In genomic region chr2:143745060-143745459, GRCh38 we compare ENCODE assay signal across 23 cellular contexts.
DNase-seq lines count a peak whose midpoint lies in the region; ATAC-seq and TF ChIP-seq lines count a peak whose summit lies in the region.
"Had no signal": no experiment of that assay in that cellular context is flagged by ENCODE, and none has a peak within 500 bp of the region (broad histone marks: within the 10 kb centered on the region; RNA-seq: fewer than 3 reads in every experiment).

No MANE protein-coding gene starts in this region.

- no peak for ATAC-seq in CD4-positive, alpha-beta T cell (ENCODE audit: poor library complexity)
- no peak for ATAC-seq in GM21786 (IDR thresholded peaks at IDR 0.05; ENCODE audit: unreplicated experiment)
- ATAC-seq: K562; Right ventricle myocardium inferior; stimulated activated effector memory CD8-positive, alpha-beta T cell treated with anti-CD3 and anti-CD28 coated beads, Interleukin-12 subunit alpha, Interleukin-12 subunit beta, amount 100 ng/mL, for 72 hours had no signal

- no peak overlapping the region for H3K4me3 Mint-ChIP-seq in CD4-positive, alpha-beta T cell
- H3K4me3 Mint-ChIP-seq in neural crest cell: no peak overlapping the region
- H3K4me3 Mint-ChIP-seq in activated CD4-positive, alpha-beta T cell treated with anti-CD3 and anti-CD28 coated beads, Interleukin-2, amount 10 ng/mL, durations not matched to agents 24 days and 14 days: no peak overlapping the region
- H3K4me3 Mint-ChIP-seq: brain; endodermal cell; stimulated activated effector memory CD8-positive, alpha-beta T cell treated with anti-CD3 and anti-CD28 coated beads, Interleukin-12 subunit alpha, Interleukin-12 subunit beta, amount 100 ng/mL, for 72 hours had no signal

- H3K27ac Mint-ChIP-seq in CD4-positive, alpha-beta T cell: peak overlapping the region; percentile 8
- peak overlapping the region; percentile 81 for H3K27ac Mint-ChIP-seq in neural crest cell (ENCODE audit: unreplicated experiment)
- H3K27ac Mint-ChIP-seq in activated CD4-positive, alpha-beta T cell treated with anti-CD3 and anti-CD28 coated beads, Interleukin-2, amount 10 ng/mL, durations not matched to agents 24 days and 14 days: no peak overlapping the region
- H3K27ac Mint-ChIP-seq: brain; endodermal cell; stimulated activated effector memory CD8-positive, alpha-beta T cell treated with anti-CD3 and anti-CD28 coated beads, Interleukin-12 subunit alpha, Interleukin-12 subunit beta, amount 100 ng/mL, for 72 hours had no signal

- no peaks in the 10 kb centered on the region for H3K9me3 Mint-ChIP-seq in CD4-positive, alpha-beta T cell
- no peaks in the 10 kb centered on the region for H3K9me3 Mint-ChIP-seq in neural crest cell
- no peaks in the 10 kb centered on the region for H3K9me3 Mint-ChIP-seq in activated CD4-positive, alpha-beta T cell treated with anti-CD3 and anti-CD28 coated beads, Interleukin-2, amount 10 ng/mL, durations not matched to agents 24 days and 14 days
- H3K9me3 Mint-ChIP-seq: endodermal cell; stimulated activated effector memory CD8-positive, alpha-beta T cell treated with anti-CD3 and anti-CD28 coated beads, Interleukin-12 subunit alpha, Interleukin-12 subunit beta, amount 100 ng/mL, for 72 hours had no signal

- DNase-seq in CD4-positive, alpha-beta T cell: no peak
- peak; percentile 16 for DNase-seq in HK-2 (ENCODE audit: unreplicated experiment)
- DNase-seq in epithelial cell of esophagus (ENCODE audit: low read depth): peak; percentile 30
- no peak for DNase-seq in neural crest cell (ENCODE audit: low read depth, low spot score)
- no peak for DNase-seq in activated CD4-positive, alpha-beta T cell treated with anti-CD3 and anti-CD28 coated beads, Interleukin-2, amount 10 ng/mL, durations not matched to agents 24 days and 14 days
- no peak for DNase-seq in NCI-H526 (lab: John Stamatoyannopoulos, UW)
- no peak for DNase-seq in anterior cingulate cortex (lab: John Stamatoyannopoulos, UW)
- DNase-seq: endodermal cell; esophagus squamous epithelium; kidney; NCI-H1417; NCI-H446; nucleus accumbens; retina; spleen; stimulated activated CD4-positive, alpha-beta T cell treated with anti-CD3 and anti-CD28 coated beads, Interleukin-2, amount 100 ng/mL, for 48 hours; uterus had no signal

- H3K4me3 ChIP-seq in epithelial cell of esophagus (ENCODE audit: low read length): no peak overlapping the region
- H3K4me3 ChIP-seq: BLaER1 treated with 17β-estradiol and CSF1 and Interleukin-3, amounts not matched to agents 10 nM and 100 nM; esophagus squamous epithelium; K562; spleen; uterus had no signal

- H3K36me3 Mint-ChIP-seq in CD4-positive, alpha-beta T cell (ENCODE audit: low read depth): peaks cover 83% of the 10 kb centered on the region
- no peaks in the 10 kb centered on the region for H3K36me3 Mint-ChIP-seq in neural crest cell (ENCODE audit: low read depth)
- H3K36me3 Mint-ChIP-seq in activated CD4-positive, alpha-beta T cell treated with anti-CD3 and anti-CD28 coated beads, Interleukin-2, amount 10 ng/mL, durations not matched to agents 24 days and 14 days (ENCODE audit: low read depth): peaks cover 16% of the 10 kb centered on the region
- H3K36me3 Mint-ChIP-seq: brain had no signal

- peaks cover 11% of the 10 kb centered on the region for H3K4me1 Mint-ChIP-seq in CD4-positive, alpha-beta T cell (ENCODE audit: low read depth)
- H3K4me1 Mint-ChIP-seq in neural crest cell: no peaks in the 10 kb centered on the region
- no peaks in the 10 kb centered on the region for H3K4me1 Mint-ChIP-seq in activated CD4-positive, alpha-beta T cell treated with anti-CD3 and anti-CD28 coated beads, Interleukin-2, amount 10 ng/mL, durations not matched to agents 24 days and 14 days

- no peak for TF ChIP-seq CTCF in CD4-positive, alpha-beta T cell (IDR thresholded peaks at IDR 0.05)
- no peak for TF ChIP-seq CTCF in epithelial cell of esophagus (IDR thresholded peaks at IDR 0.05; ENCODE audit: insufficient read depth, low read depth, low read length, missing control alignments)
- TF ChIP-seq CTCF in neural crest cell (conservative IDR thresholded peaks at IDR 0.05): no peak

- H3K27ac ChIP-seq in CD4-positive, alpha-beta T cell (ENCODE audit: low read depth, low read length): no peak overlapping the region
- H3K27ac ChIP-seq: BLaER1 treated with 17β-estradiol and CSF1 and Interleukin-3, amounts not matched to agents 10 nM and 100 nM; esophagus squamous epithelium; uterus had no signal

- CTCF ChIA-PET in CD4-positive, alpha-beta T cell (lab: Charles Lee): no interaction called here

- H3K9me3 ChIP-seq in CD4-positive, alpha-beta T cell (ENCODE audit: control insufficient read depth, low read length): no peaks in the 10 kb centered on the region
- H3K9me3 ChIP-seq: BLaER1 treated with 17β-estradiol and CSF1 and Interleukin-3, amounts not matched to agents 10 nM and 100 nM; esophagus squamous epithelium; spleen; uterus had no signal

- intact Hi-C loops in CD4-positive, alpha-beta T cell (cut with DNase I, micrococcal nuclease): no loop called here
- intact Hi-C loops in activated CD4-positive, alpha-beta T cell treated with anti-CD3 and anti-CD28 coated beads, Interleukin-2, amount 10 ng/mL, durations not matched to agents 24 days and 14 days (cut with micrococcal nuclease): no loop called here

- H3K27me3 ChIP-seq in CD4-positive, alpha-beta T cell (ENCODE audit: control insufficient read depth, insufficient read depth, low read length): no peaks in the 10 kb centered on the region
- H3K27me3 ChIP-seq: BLaER1 treated with 17β-estradiol and CSF1 and Interleukin-3, amounts not matched to agents 10 nM and 100 nM; esophagus squamous epithelium; spleen; uterus had no signal

- POLR2A ChIA-PET in CD4-positive, alpha-beta T cell (lab: Charles Lee): no interaction called here

- no peaks in the 10 kb centered on the region for H3K27me3 Mint-ChIP-seq in CD4-positive, alpha-beta T cell
- H3K27me3 Mint-ChIP-seq in neural crest cell (ENCODE audit: low read depth): no peaks in the 10 kb centered on the region
- no peaks in the 10 kb centered on the region for H3K27me3 Mint-ChIP-seq in activated CD4-positive, alpha-beta T cell treated with anti-CD3 and anti-CD28 coated beads, Interleukin-2, amount 10 ng/mL, durations not matched to agents 24 days and 14 days
- H3K27me3 Mint-ChIP-seq: brain had no signal

Comparison
In these comparisons a context has a peak if more than half of its experiments do, and no peak if none do; other contexts are left out.
1. DNase-seq: peak in HK-2 (single experiment) and epithelial cell of esophagus (single experiment); none in CD4-positive, alpha-beta T cell (0 of 10), neural crest cell (single experiment), activated CD4-positive, alpha-beta T cell treated with anti-CD3 and anti-CD28 coated beads, Interleukin-2, amount 10 ng/mL, durations not matched to agents 24 days and 14 days (single experiment), NCI-H526 (0 of 2) and anterior cingulate cortex (0 of 58).